1 cellular context compared by ENCODE assay signal in the genomic region with DNA sequence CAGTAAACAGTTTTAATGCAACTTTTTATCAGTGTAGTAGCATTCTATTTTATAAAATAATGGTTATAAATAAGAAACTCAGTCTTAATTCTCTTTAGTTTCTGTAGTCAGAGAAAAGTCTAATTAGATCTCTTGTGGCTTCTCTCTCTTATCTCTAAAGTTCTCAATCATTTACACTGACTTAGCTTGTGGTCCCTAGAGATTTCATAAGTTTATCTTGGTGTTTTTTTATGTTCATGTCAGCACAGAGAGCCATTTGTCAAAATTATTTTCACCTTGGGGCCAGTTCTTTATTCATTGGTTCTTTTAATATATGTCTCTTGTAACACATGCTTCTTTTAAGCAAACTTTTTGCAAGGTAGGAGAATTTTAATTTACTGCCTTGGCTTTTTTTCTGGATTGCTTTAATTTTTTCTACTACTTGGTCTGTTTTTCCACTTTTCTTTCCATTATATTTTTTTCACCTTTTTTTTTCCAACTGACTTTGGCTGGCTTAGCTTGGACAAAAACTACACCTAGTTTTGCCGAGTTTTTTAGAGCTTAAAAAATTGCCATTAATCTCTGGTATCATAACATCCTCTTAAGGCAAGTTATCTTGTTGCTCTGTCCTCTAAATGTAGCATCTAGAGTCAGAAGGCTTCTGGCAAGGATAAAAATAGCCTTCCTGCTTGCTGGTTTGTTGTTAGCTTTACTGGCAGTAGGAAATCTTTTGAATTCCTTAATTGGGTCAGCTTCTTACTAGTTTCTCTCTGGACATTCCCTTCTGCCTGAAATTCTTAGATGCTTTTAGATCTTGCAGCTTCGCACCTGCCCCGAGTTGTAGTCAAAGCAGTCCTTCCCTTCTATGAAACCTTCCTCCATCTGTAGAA.
TF ChIP-seq lines count a peak whose summit lies in the region.

No MANE protein-coding gene starts in this region.

TF ChIP-seq in HEK293, 187 proteins besides CTCF, POLR2A, EP300 and RAD21 (continued from another document and continues in another):
- TF ChIP-seq, protein P1, sequence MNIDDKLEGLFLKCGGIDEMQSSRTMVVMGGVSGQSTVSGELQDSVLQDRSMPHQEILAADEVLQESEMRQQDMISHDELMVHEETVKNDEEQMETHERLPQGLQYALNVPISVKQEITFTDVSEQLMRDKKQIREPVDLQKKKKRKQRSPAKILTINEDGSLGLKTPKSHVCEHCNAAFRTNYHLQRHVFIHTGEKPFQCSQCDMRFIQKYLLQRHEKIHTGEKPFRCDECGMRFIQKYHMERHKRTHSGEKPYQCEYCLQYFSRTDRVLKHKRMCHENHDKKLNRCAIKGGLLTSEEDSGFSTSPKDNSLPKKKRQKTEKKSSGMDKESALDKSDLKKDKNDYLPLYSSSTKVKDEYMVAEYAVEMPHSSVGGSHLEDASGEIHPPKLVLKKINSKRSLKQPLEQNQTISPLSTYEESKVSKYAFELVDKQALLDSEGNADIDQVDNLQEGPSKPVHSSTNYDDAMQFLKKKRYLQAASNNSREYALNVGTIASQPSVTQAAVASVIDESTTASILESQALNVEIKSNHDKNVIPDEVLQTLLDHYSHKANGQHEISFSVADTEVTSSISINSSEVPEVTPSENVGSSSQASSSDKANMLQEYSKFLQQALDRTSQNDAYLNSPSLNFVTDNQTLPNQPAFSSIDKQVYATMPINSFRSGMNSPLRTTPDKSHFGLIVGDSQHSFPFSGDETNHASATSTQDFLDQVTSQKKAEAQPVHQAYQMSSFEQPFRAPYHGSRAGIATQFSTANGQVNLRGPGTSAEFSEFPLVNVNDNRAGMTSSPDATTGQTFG (tag by site-specific recombination; IDR thresholded peaks at IDR 0.05; ENCODE audit: borderline replicate concordance) = no peak
- TF ChIP-seq, protein P2, sequence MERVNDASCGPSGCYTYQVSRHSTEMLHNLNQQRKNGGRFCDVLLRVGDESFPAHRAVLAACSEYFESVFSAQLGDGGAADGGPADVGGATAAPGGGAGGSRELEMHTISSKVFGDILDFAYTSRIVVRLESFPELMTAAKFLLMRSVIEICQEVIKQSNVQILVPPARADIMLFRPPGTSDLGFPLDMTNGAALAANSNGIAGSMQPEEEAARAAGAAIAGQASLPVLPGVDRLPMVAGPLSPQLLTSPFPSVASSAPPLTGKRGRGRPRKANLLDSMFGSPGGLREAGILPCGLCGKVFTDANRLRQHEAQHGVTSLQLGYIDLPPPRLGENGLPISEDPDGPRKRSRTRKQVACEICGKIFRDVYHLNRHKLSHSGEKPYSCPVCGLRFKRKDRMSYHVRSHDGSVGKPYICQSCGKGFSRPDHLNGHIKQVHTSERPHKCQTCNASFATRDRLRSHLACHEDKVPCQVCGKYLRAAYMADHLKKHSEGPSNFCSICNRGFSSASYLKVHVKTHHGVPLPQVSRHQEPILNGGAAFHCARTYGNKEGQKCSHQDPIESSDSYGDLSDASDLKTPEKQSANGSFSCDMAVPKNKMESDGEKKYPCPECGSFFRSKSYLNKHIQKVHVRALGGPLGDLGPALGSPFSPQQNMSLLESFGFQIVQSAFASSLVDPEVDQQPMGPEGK (tag by site-specific recombination; IDR thresholded peaks at IDR 0.05) = 0 out of 2 replicates have a peak, but pooled peaks have one; percentile 16
- TF ChIP-seq KLF9 (tag by site-specific recombination; IDR thresholded peaks at IDR 0.05; ENCODE audit: low read depth) = no peak
- no peak for TF ChIP-seq ZNF37A (tag by site-specific recombination; IDR thresholded peaks at IDR 0.05)
- TF ChIP-seq, protein P3, sequence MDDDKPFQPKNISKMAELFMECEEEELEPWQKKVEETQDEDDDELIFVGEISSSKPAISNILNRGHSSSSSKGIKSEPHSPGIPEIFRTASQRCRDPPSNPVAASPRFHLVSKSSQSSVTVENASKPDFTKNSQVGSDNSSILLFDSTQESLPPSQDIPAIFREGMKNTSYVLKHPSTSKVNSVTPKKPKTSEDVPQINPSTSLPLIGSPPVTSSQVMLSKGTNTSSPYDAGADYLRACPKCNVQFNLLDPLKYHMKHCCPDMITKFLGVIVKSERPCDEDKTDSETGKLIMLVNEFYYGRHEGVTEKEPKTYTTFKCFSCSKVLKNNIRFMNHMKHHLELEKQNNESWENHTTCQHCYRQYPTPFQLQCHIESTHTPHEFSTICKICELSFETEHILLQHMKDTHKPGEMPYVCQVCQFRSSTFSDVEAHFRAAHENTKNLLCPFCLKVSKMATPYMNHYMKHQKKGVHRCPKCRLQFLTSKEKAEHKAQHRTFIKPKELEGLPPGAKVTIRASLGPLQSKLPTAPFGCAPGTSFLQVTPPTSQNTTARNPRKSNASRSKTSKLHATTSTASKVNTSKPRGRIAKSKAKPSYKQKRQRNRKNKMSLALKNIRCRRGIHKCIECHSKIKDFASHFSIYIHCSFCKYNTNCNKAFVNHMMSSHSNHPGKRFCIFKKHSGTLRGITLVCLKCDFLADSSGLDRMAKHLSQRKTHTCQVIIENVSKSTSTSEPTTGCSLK (tag by site-specific recombination; IDR thresholded peaks at IDR 0.05) = no peak
- TF ChIP-seq, protein P4, sequence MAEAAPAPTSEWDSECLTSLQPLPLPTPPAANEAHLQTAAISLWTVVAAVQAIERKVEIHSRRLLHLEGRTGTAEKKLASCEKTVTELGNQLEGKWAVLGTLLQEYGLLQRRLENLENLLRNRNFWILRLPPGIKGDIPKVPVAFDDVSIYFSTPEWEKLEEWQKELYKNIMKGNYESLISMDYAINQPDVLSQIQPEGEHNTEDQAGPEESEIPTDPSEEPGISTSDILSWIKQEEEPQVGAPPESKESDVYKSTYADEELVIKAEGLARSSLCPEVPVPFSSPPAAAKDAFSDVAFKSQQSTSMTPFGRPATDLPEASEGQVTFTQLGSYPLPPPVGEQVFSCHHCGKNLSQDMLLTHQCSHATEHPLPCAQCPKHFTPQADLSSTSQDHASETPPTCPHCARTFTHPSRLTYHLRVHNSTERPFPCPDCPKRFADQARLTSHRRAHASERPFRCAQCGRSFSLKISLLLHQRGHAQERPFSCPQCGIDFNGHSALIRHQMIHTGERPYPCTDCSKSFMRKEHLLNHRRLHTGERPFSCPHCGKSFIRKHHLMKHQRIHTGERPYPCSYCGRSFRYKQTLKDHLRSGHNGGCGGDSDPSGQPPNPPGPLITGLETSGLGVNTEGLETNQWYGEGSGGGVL (tag by site-specific recombination; IDR thresholded peaks at IDR 0.05) = no peak
- TF ChIP-seq ZNF670 (tag by site-specific recombination; IDR thresholded peaks at IDR 0.05; ENCODE audit: low read depth) = no peak
- no peak for TF ChIP-seq ZNF394 (tag by site-specific recombination; IDR thresholded peaks at IDR 0.05; ENCODE audit: borderline replicate concordance)
- no peak for TF ChIP-seq SALL2 (tag by site-specific recombination; IDR thresholded peaks at IDR 0.05; ENCODE audit: borderline replicate concordance)
- no peak for TF ChIP-seq YY1 (tag by site-specific recombination; IDR thresholded peaks at IDR 0.05)
- TF ChIP-seq ZNF629 (tag by site-specific recombination; IDR thresholded peaks at IDR 0.05) = peak; percentile 70
- no peak for TF ChIP-seq ZNF658 (tag by site-specific recombination; IDR thresholded peaks at IDR 0.05)
- TF ChIP-seq ZNF623 (tag by site-specific recombination; IDR thresholded peaks at IDR 0.05) = no peak
- 0 out of 2 replicates have a peak, but pooled peaks have one; percentile 56 for TF ChIP-seq ZNF2 (tag by site-specific recombination; IDR thresholded peaks at IDR 0.05)
- TF ChIP-seq GLIS2 (tag by site-specific recombination; IDR thresholded peaks at IDR 0.05) = no peak
- TF ChIP-seq HOXA7 (CRISPR knock-in tag; IDR thresholded peaks at IDR 0.05; ENCODE audit: borderline replicate concordance) = no peak
- TF ChIP-seq, protein P5, sequence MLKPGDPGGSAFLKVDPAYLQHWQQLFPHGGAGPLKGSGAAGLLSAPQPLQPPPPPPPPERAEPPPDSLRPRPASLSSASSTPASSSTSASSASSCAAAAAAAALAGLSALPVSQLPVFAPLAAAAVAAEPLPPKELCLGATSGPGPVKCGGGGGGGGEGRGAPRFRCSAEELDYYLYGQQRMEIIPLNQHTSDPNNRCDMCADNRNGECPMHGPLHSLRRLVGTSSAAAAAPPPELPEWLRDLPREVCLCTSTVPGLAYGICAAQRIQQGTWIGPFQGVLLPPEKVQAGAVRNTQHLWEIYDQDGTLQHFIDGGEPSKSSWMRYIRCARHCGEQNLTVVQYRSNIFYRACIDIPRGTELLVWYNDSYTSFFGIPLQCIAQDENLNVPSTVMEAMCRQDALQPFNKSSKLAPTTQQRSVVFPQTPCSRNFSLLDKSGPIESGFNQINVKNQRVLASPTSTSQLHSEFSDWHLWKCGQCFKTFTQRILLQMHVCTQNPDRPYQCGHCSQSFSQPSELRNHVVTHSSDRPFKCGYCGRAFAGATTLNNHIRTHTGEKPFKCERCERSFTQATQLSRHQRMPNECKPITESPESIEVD (tag by site-specific recombination; IDR thresholded peaks at IDR 0.05) = peak; percentile 96
- no peak for TF ChIP-seq HOXC10 (CRISPR knock-in tag; IDR thresholded peaks at IDR 0.05)
- TF ChIP-seq SP3 (tag by site-specific recombination; IDR thresholded peaks at IDR 0.05) = no peak
- TF ChIP-seq ZSCAN23 (tag by site-specific recombination; IDR thresholded peaks at IDR 0.05) = no peak
- TF ChIP-seq ZNF140 (tag by site-specific recombination; IDR thresholded peaks at IDR 0.05) = no peak
- TF ChIP-seq ZNF214 (tag by site-specific recombination; IDR thresholded peaks at IDR 0.05; ENCODE audit: borderline replicate concordance) = no peak
- peak; percentile 62 for TF ChIP-seq BCL11B (tag by site-specific recombination; IDR thresholded peaks at IDR 0.05; ENCODE audit: low read depth)
- no peak for TF ChIP-seq ZNF585B (tag by site-specific recombination; IDR thresholded peaks at IDR 0.05)
- peak; percentile 81 for TF ChIP-seq OSR2 (tag by site-specific recombination; IDR thresholded peaks at IDR 0.05)
- no peak for TF ChIP-seq ZNF776 (tag by site-specific recombination; IDR thresholded peaks at IDR 0.05; ENCODE audit: borderline replicate concordance)
- TF ChIP-seq, protein P6, sequence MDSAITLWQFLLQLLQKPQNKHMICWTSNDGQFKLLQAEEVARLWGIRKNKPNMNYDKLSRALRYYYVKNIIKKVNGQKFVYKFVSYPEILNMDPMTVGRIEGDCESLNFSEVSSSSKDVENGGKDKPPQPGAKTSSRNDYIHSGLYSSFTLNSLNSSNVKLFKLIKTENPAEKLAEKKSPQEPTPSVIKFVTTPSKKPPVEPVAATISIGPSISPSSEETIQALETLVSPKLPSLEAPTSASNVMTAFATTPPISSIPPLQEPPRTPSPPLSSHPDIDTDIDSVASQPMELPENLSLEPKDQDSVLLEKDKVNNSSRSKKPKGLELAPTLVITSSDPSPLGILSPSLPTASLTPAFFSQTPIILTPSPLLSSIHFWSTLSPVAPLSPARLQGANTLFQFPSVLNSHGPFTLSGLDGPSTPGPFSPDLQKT (IDR thresholded peaks at IDR 0.05; ENCODE audit: borderline replicate concordance, low read depth, low read length) = no peak
- TF ChIP-seq, protein P7, sequence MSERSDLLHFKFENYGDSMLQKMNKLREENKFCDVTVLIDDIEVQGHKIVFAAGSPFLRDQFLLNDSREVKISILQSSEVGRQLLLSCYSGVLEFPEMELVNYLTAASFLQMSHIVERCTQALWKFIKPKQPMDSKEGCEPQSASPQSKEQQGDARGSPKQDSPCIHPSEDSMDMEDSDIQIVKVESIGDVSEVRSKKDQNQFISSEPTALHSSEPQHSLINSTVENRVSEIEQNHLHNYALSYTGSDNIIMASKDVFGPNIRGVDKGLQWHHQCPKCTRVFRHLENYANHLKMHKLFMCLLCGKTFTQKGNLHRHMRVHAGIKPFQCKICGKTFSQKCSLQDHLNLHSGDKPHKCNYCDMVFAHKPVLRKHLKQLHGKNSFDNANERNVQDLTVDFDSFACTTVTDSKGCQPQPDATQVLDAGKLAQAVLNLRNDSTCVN (tag by site-specific recombination; optimal IDR thresholded peaks at IDR 0.05) = no peak
- no peak for TF ChIP-seq ZNF223 (tag by site-specific recombination; IDR thresholded peaks at IDR 0.05)
- no peak for TF ChIP-seq ZNF501 (tag by site-specific recombination; IDR thresholded peaks at IDR 0.05)
- TF ChIP-seq ZNF768 (tag by site-specific recombination; IDR thresholded peaks at IDR 0.05) = no peak
- TF ChIP-seq, protein P8, sequence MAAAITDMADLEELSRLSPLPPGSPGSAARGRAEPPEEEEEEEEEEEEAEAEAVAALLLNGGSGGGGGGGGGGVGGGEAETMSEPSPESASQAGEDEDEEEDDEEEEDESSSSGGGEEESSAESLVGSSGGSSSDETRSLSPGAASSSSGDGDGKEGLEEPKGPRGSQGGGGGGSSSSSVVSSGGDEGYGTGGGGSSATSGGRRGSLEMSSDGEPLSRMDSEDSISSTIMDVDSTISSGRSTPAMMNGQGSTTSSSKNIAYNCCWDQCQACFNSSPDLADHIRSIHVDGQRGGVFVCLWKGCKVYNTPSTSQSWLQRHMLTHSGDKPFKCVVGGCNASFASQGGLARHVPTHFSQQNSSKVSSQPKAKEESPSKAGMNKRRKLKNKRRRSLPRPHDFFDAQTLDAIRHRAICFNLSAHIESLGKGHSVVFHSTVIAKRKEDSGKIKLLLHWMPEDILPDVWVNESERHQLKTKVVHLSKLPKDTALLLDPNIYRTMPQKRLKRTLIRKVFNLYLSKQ (tag by site-specific recombination; IDR thresholded peaks at IDR 0.05; ENCODE audit: borderline replicate concordance) = no peak
- TF ChIP-seq ZNF19 (tag by site-specific recombination; IDR thresholded peaks at IDR 0.05; ENCODE audit: low read depth) = no peak
- no peak for TF ChIP-seq ZNF549 (tag by site-specific recombination; IDR thresholded peaks at IDR 0.05)
- TF ChIP-seq ZNF548 (tag by site-specific recombination; IDR thresholded peaks at IDR 0.05) = no peak
- no peak for TF ChIP-seq ZNF48 (tag by site-specific recombination; IDR thresholded peaks at IDR 0.05)
- no peak for TF ChIP-seq ZNF473 (tag by site-specific recombination; IDR thresholded peaks at IDR 0.05)
- peak; percentile 65; the same call in 1 of the 2 replicates for TF ChIP-seq WT1 (tag by site-specific recombination; IDR thresholded peaks at IDR 0.05)
- TF ChIP-seq ZBTB48 (tag by site-specific recombination; IDR thresholded peaks at IDR 0.05) = no peak
- no peak for TF ChIP-seq ZNF560 (tag by site-specific recombination; IDR thresholded peaks at IDR 0.05; ENCODE audit: borderline replicate concordance)
- TF ChIP-seq SP2 (tag by site-specific recombination; IDR thresholded peaks at IDR 0.05) = no peak
- TF ChIP-seq ZNF174 (tag by site-specific recombination; IDR thresholded peaks at IDR 0.05) = no peak
- peak; percentile 60; the same call in 1 of the 2 replicates for TF ChIP-seq IKZF3 (tag by site-specific recombination; IDR thresholded peaks at IDR 0.05)
- 0 out of 2 replicates have a peak, but pooled peaks have one; percentile 29 for TF ChIP-seq ZNF10 (tag by site-specific recombination; IDR thresholded peaks at IDR 0.05)
- TF ChIP-seq ZNF664 (tag by site-specific recombination; IDR thresholded peaks at IDR 0.05) = no peak
- TF ChIP-seq EGR2 (tag by site-specific recombination; IDR thresholded peaks at IDR 0.05; ENCODE audit: low read depth) = no peak
- TF ChIP-seq ZFP3 (tag by site-specific recombination; IDR thresholded peaks at IDR 0.05; ENCODE audit: low read depth) = no peak
- no peak for TF ChIP-seq ZNF146 (tag by site-specific recombination; IDR thresholded peaks at IDR 0.05)
- no peak for TF ChIP-seq ZNF350 (tag by site-specific recombination; IDR thresholded peaks at IDR 0.05)
- no peak for TF ChIP-seq ZNF660 (tag by site-specific recombination; IDR thresholded peaks at IDR 0.05)
- TF ChIP-seq ZNF157 (tag by site-specific recombination; IDR thresholded peaks at IDR 0.05) = no peak
- TF ChIP-seq KLF7 (tag by site-specific recombination; IDR thresholded peaks at IDR 0.05; ENCODE audit: borderline replicate concordance) = no peak; the same call in 1 of the 2 replicates
- TF ChIP-seq GLI2 (tag by site-specific recombination; IDR thresholded peaks at IDR 0.05; ENCODE audit: borderline replicate concordance, low read depth) = peak; percentile 76; the same call in 1 of the 2 replicates
- no peak for TF ChIP-seq ZNF16 (tag by site-specific recombination; IDR thresholded peaks at IDR 0.05; ENCODE audit: low read depth)
